18 cellular contexts compared by ENCODE assay signal in the genomic region with DNA sequence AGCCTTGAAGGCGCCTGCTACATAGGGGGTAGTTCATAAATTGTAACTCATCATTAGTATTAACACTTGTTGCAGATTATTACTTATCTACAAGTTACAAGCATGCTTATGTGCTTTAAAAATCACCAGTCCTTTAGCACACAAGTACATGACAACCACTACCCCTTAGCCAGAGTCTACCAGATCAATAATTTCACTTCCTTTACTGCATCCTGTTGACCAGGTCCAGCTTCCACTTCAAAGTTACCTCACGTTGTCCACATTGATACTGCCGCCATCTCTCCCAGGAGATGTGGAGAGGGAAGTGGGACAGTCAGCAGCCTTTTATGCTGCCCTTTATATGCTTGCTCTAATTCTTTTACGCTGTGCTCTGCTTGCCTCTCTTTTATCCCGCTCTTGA.
DNase-seq lines count a peak whose midpoint lies in the region; ATAC-seq and TF ChIP-seq lines count a peak whose summit lies in the region.
"Had no signal": no experiment of that assay in that cellular context is flagged by ENCODE, and none has a peak within 500 bp of the region (broad histone marks: within the 10 kb centered on the region; RNA-seq: fewer than 3 reads in every experiment).

No MANE protein-coding gene starts in this region.

- H3K4me3 Mint-ChIP-seq in immature natural killer cell: no peak overlapping the region
- H3K4me3 Mint-ChIP-seq: CD14-positive monocyte; HFFc6; T-helper 1 cell treated with Interleukin-12 subunit alpha and Interleukin-12 subunit beta and Interleukin-4 antibody, amounts not matched to agents 30 μg/mL and 1 μg/mL, for 36 hours had no signal

- peak; percentile 64 for ATAC-seq in GM19395 (IDR thresholded peaks at IDR 0.05; ENCODE audit: unreplicated experiment)
- peak; percentile 55 for ATAC-seq in HG03025 (IDR thresholded peaks at IDR 0.05; ENCODE audit: low FRiP score, unreplicated experiment)
- no peak for ATAC-seq in HG03442 (IDR thresholded peaks at IDR 0.05; ENCODE audit: unreplicated experiment)

- peaks cover 2 to 10% (median 5%) of the 10 kb centered on the region in 3 donors for H3K27me3 Mint-ChIP-seq in immature natural killer cell (ENCODE audit: low read depth in 3 of 3)

- H3K27ac Mint-ChIP-seq in immature natural killer cell: no peak overlapping the region
- H3K27ac Mint-ChIP-seq: CD14-positive monocyte; HFFc6; T-helper 1 cell treated with Interleukin-12 subunit alpha and Interleukin-12 subunit beta and Interleukin-4 antibody, amounts not matched to agents 30 μg/mL and 1 μg/mL, for 36 hours had no signal

- no peaks in the 10 kb centered on the region for H3K36me3 Mint-ChIP-seq in immature natural killer cell
- H3K36me3 Mint-ChIP-seq: CD14-positive monocyte had no signal

- H3K4me1 Mint-ChIP-seq in immature natural killer cell: no peaks in the 10 kb centered on the region
- H3K4me1 Mint-ChIP-seq: CD14-positive monocyte had no signal

- TF ChIP-seq CTCF in GM12865 (IDR thresholded peaks at IDR 0.05; ENCODE audit: insufficient read depth, low read depth, low read length, missing control alignments): no peak

- no peak overlapping the region for H3K4me3 ChIP-seq in GM12865 (ENCODE audit: low read depth, low read length)

- DNase-seq in GM12865 (ENCODE audit: low read depth) (peak; percentile 9), NOMO-1 treated with DMSO at 0.1 percent for 48 hours (lab: John Stamatoyannopoulos, UW; ENCODE audit: unreplicated experiment) (peak; percentile 20), immature natural killer cell (no peak), NCI-H446 treated with DMSO at 0.1 percent for 48 hours (lab: John Stamatoyannopoulos, UW) (no peak), NCI-H1417 treated with DMSO at 0.1 percent for 48 hours (lab: John Stamatoyannopoulos, UW) (no peak)
- DNase-seq: AML-193, DMS79 treated with DMSO at 0.1 percent for 48 hours, HFFc6, KG1, NCI-H1417, NCI-H1930, NCI-H345, NCI-H526 had no signal

- peaks cover 0 to 2% (median 0%) of the 10 kb centered on the region in 6 donors for H3K9me3 Mint-ChIP-seq in immature natural killer cell
- H3K9me3 Mint-ChIP-seq: T-helper 1 cell treated with Interleukin-12 subunit alpha and Interleukin-12 subunit beta and Interleukin-4 antibody, amounts not matched to agents 30 μg/mL and 1 μg/mL, for 36 hours had no signal

Comparison
In these comparisons a context has a peak if more than half of its experiments do, and no peak if none do; other contexts are left out.
1. DNase-seq: peak in GM12865 (single experiment) and NOMO-1 treated with DMSO at 0.1 percent for 48 hours (single experiment); none in immature natural killer cell (0 of 3), NCI-H446 treated with DMSO at 0.1 percent for 48 hours (single experiment) and NCI-H1417 treated with DMSO at 0.1 percent for 48 hours (single experiment).